In genomic region chr5:135993894-135994514, GRCh38 we compare ENCODE assay signal across 11 cellular contexts. TPM values are rescaled to one million over a fixed set of nuclear protein-coding genes. Genes with fewer than 3 reads are reported as not detected.
DNase-seq lines count a peak whose midpoint lies in the region; ATAC-seq and TF ChIP-seq lines count a peak whose summit lies in the region.
"Had no signal": no experiment of that assay in that cellular context is flagged by ENCODE, and none has a peak within 500 bp of the region (broad histone marks: within the 10 kb centered on the region; RNA-seq: fewer than 3 reads in every experiment).

No MANE protein-coding gene starts in this region.

- H3K27me3 ChIP-seq in SJSA1 (replicated peaks) (no peaks in the 10 kb centered on the region), fibroblast of lung (ENCODE audit: control insufficient read depth, insufficient read depth, low read length) (no peaks in the 10 kb centered on the region), rectal smooth muscle tissue (ENCODE audit: control insufficient read depth, insufficient read depth, low read length) (no peaks in the 10 kb centered on the region), HAP-1 (ENCODE audit: low read depth) (no peaks in the 10 kb centered on the region)
- H3K27me3 ChIP-seq: tibial artery had no signal

- no peaks in the 10 kb centered on the region for H3K9me3 ChIP-seq in SJSA1 (replicated peaks)
- H3K9me3 ChIP-seq in fibroblast of lung (ENCODE audit: control insufficient read depth, insufficient read depth, low read depth, low read length) = no peaks in the 10 kb centered on the region
- H3K9me3 ChIP-seq in HAP-1 = no peaks in the 10 kb centered on the region
- H3K9me3 ChIP-seq: tibial artery had no signal

- ATAC-seq in GM21825 (IDR thresholded peaks at IDR 0.05; ENCODE audit: unreplicated experiment) = no peak

- H3K27ac ChIP-seq in SJSA1 (peak overlapping the region; percentile 84), fibroblast of lung (ENCODE audit: insufficient read depth, low read length) (peak overlapping the region; percentile 60), rectal smooth muscle tissue (ENCODE audit: low read depth, low read length) (peak overlapping the region; percentile 57)

- H3K36me3 ChIP-seq in SJSA1 = no peaks in the 10 kb centered on the region
- no peaks in the 10 kb centered on the region for H3K36me3 ChIP-seq in fibroblast of lung (ENCODE audit: control insufficient read depth, insufficient read depth, low read length)
- no peaks in the 10 kb centered on the region for H3K36me3 ChIP-seq in rectal smooth muscle tissue (ENCODE audit: control insufficient read depth, insufficient read depth, low read length)
- no peaks in the 10 kb centered on the region for H3K36me3 ChIP-seq in HAP-1 (replicated peaks)
- H3K36me3 ChIP-seq: tibial artery had no signal

- in situ Hi-C loops in HAP-1 (cut with MboI; ENCODE audit: low sequenced_read_pairs) = no loop called here

- peak; percentile 36 for DNase-seq in DMS 273 treated with DMSO at 0.1 percent for 48 hours (lab: John Stamatoyannopoulos, UW)
- peak; percentile 84 to 94 for DNase-seq in SJSA1 (ENCODE audit: low read depth in 1 of 2, low spot score in 2 of 2)
- peak; percentile 78 to 96 for DNase-seq in fibroblast of lung (ENCODE audit: low read depth in 2 of 2)
- no peak for DNase-seq in retina
- DNase-seq in HAP-1 (ENCODE audit: low spot score in 2 of 2) = no peak
- no peak for DNase-seq in activated gamma-delta T cell treated with Interleukin-2 at 50 U/mL for 16 hours
- DNase-seq: activated CD4-positive, alpha-beta memory T cell treated with anti-CD3 and anti-CD28 coated beads, Interleukin-2, amount 10 ng/mL, durations not matched to agents 7 days and 5 days; tibial artery had no signal

- H3K4me1 ChIP-seq in SJSA1 (replicated peaks) (peaks cover 59% of the 10 kb centered on the region), fibroblast of lung (ENCODE audit: control insufficient read depth, extremely low read depth, insufficient read depth, low read length) (peaks cover 29% of the 10 kb centered on the region), rectal smooth muscle tissue (ENCODE audit: control insufficient read depth, insufficient read depth, low read length) (peaks cover 10% of the 10 kb centered on the region), HAP-1 (no peaks in the 10 kb centered on the region)

- H3K79me2 ChIP-seq in fibroblast of lung (ENCODE audit: control insufficient read depth, insufficient read depth, low read length) = no peaks in the 10 kb centered on the region

- H2AFZ ChIP-seq in fibroblast of lung (ENCODE audit: low read length) = no peak overlapping the region

- no peaks in the 10 kb centered on the region for H4K20me1 ChIP-seq in fibroblast of lung (ENCODE audit: control insufficient read depth, extremely low read depth, insufficient read depth, low read length)

- peak overlapping the region; percentile 80 for H3K4me2 ChIP-seq in fibroblast of lung (ENCODE audit: extremely low read depth, insufficient read depth, low read length)

- TF ChIP-seq CTCF in fibroblast of lung (conservative IDR thresholded peaks at IDR 0.05 in 1 of 2, IDR thresholded peaks at IDR 0.05 in 1 of 2; ENCODE audit: low read depth in 1 of 2, low read length in 2 of 2) = no peak

- H3K4me3 ChIP-seq in SJSA1 = no peak overlapping the region
- no peak overlapping the region for H3K4me3 ChIP-seq in fibroblast of lung (replicated peaks in 1 of 4; ENCODE audit: control extremely low read depth in 1 of 4, insufficient read depth in 1 of 4, low read depth in 3 of 4, low read length in 4 of 4)
- H3K4me3 ChIP-seq in rectal smooth muscle tissue (ENCODE audit: low read length) = no peak overlapping the region
- H3K4me3 ChIP-seq in HAP-1 = no peak overlapping the region
- H3K4me3 ChIP-seq: tibial artery had no signal

- no peak overlapping the region for H3K9ac ChIP-seq in fibroblast of lung (ENCODE audit: insufficient read depth, low read length)
- no peak overlapping the region for H3K9ac ChIP-seq in rectal smooth muscle tissue (ENCODE audit: low read length)

RNA-seq across cellular contexts. Expression of gene TGFBI, which starts 34.8 kb away (rescaled TPM):
- 172 and 185 TPM in 2 replicates for total RNA-seq in SJSA1 (2014; rRNA removed; shearing (Covaris generic))
- 270 and 398 TPM in 2 replicates for total RNA-seq in fibroblast of lung
- polyA plus RNA-seq in fibroblast of lung = 525 and 889 TPM in 2 replicates
- polyA plus RNA-seq in fibroblast of lung (2012) = 631 and 968 TPM in 2 replicates
- polyA minus RNA-seq in fibroblast of lung (ENCODE audit: low replicate concordance) = 379 and 787 TPM in 2 replicates
- total RNA-seq: activated CD4-positive, alpha-beta memory T cell treated with anti-CD3 and anti-CD28 coated beads, Interleukin-2, amount 10 ng/mL, durations not matched to agents 7 days and 5 days had no signal

RNA-seq across cellular contexts. Expression of gene LECT2, which starts 39.2 kb away (rescaled TPM):
- not detected in 2 replicates for total RNA-seq in SJSA1 (2014; rRNA removed; shearing (Covaris generic))
- not detected in 2 replicates for total RNA-seq in fibroblast of lung
- polyA plus RNA-seq in fibroblast of lung = not detected in 2 replicates
- not detected in 2 replicates for polyA plus RNA-seq in fibroblast of lung (2012)
- not detected in 2 replicates for polyA minus RNA-seq in fibroblast of lung (ENCODE audit: low replicate concordance)
- total RNA-seq: activated CD4-positive, alpha-beta memory T cell treated with anti-CD3 and anti-CD28 coated beads, Interleukin-2, amount 10 ng/mL, durations not matched to agents 7 days and 5 days had no signal
- polyA plus RNA-seq: adipose tissue had no signal

Comparison
In these comparisons a context has a peak if more than half of its experiments do, and no peak if none do; other contexts are left out.
1. DNase-seq: peak in DMS 273 treated with DMSO at 0.1 percent for 48 hours (single experiment), SJSA1 (2 of 2) and fibroblast of lung (2 of 2); none in retina (single experiment), HAP-1 (0 of 2) and activated gamma-delta T cell treated with Interleukin-2 at 50 U/mL for 16 hours (single experiment).
2. Peak in every context shown above with its lines, with median percentiles within 50 percentile points of each other: H3K27ac ChIP-seq.